In the genomic region with DNA sequence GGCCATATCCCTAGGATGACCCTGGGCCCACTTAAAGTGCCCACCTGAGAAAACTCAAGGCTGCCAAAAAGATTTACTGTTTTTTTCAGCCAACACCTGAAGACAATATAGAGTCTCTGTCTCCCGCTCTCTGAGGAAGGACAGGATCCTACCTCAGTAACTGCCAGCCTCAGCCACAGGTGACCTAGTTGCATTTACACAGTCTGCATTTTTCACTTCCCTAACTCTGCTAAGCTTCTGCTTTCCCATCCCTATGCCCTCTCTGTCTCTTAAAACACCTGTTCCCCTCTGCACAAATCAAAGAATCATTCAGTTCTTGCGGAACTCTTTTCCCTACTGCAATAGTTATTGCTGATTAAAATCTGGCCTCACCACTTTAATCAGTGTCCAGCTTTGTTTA, we compare ENCODE assay signal across 27 cellular contexts.
"Had no signal": no experiment of that assay in that cellular context is flagged by ENCODE, and none has a peak within 500 bp of the region (broad histone marks: within the 10 kb centered on the region; RNA-seq: fewer than 3 reads in every experiment).

No MANE protein-coding gene starts in this region.

- H3K36me3 ChIP-seq: heart right ventricle, left lung, right lobe of liver, stomach, suprapubic skin, tibial nerve, WERI-Rb-1 had no signal

- H3K4me1 ChIP-seq: heart right ventricle, left lung, right lobe of liver, stomach, suprapubic skin, tibial nerve had no signal

- H3K27ac Mint-ChIP-seq: activated CD4-positive, alpha-beta T cell treated with anti-CD3 and anti-CD28 coated beads, Interleukin-2, amount 10 ng/mL, durations not matched to agents 7 days and 5 days; activated CD8-positive, alpha-beta memory T cell treated with anti-CD3 and anti-CD28 coated beads, Interleukin-2, amount 10 ng/mL, durations not matched to agents 7 days and 5 days; activated CD8-positive, alpha-beta T cell treated with anti-CD3 and anti-CD28 coated beads for 36 hours; activated naive CD4-positive, alpha-beta T cell treated with anti-CD3 and anti-CD28 coated beads, Interleukin-2, amount 50 U/mL, for 24 hours; activated T-helper 1 cell treated with anti-CD3 and anti-CD28 coated beads, Interleukin-12 subunit alpha, Interleukin-12 subunit beta, Interleukin-2, Interleukin-4 antibody, amounts not matched to agents 30 ng/mL and 10 ng/mL and 1 ng/mL, durations not matched to agents 14 hours and 24 hours and 36 hours; brain; naive thymus-derived CD4-positive, alpha-beta T cell had no signal

- H3K27me3 ChIP-seq: left lung, right lobe of liver, stomach, suprapubic skin, tibial nerve had no signal

- H3K36me3 Mint-ChIP-seq: activated CD8-positive, alpha-beta memory T cell treated with anti-CD3 and anti-CD28 coated beads, Interleukin-2, amount 10 ng/mL, durations not matched to agents 7 days and 5 days; brain had no signal

- H3K4me3 Mint-ChIP-seq: activated CD4-positive, alpha-beta T cell treated with anti-CD3 and anti-CD28 coated beads, Interleukin-2, amount 10 ng/mL, durations not matched to agents 7 days and 5 days; activated CD8-positive, alpha-beta memory T cell treated with anti-CD3 and anti-CD28 coated beads, Interleukin-2, amount 10 ng/mL, durations not matched to agents 7 days and 5 days; activated CD8-positive, alpha-beta T cell treated with anti-CD3 and anti-CD28 coated beads for 36 hours; activated naive CD4-positive, alpha-beta T cell treated with anti-CD3 and anti-CD28 coated beads, Interleukin-2, amount 50 U/mL, for 24 hours; activated T-helper 1 cell treated with anti-CD3 and anti-CD28 coated beads, Interleukin-12 subunit alpha, Interleukin-12 subunit beta, Interleukin-2, Interleukin-4 antibody, amounts not matched to agents 30 ng/mL and 10 ng/mL and 1 ng/mL, durations not matched to agents 14 hours and 24 hours and 36 hours; brain; naive thymus-derived CD4-positive, alpha-beta T cell; neural crest cell had no signal

- H3K27me3 Mint-ChIP-seq: activated CD4-positive, alpha-beta T cell treated with anti-CD3 and anti-CD28 coated beads, Interleukin-2, amount 10 ng/mL, durations not matched to agents 7 days and 5 days; activated CD8-positive, alpha-beta memory T cell treated with anti-CD3 and anti-CD28 coated beads, Interleukin-2, amount 10 ng/mL, durations not matched to agents 7 days and 5 days; activated CD8-positive, alpha-beta T cell treated with anti-CD3 and anti-CD28 coated beads for 36 hours; activated naive CD4-positive, alpha-beta T cell treated with anti-CD3 and anti-CD28 coated beads, Interleukin-2, amount 50 U/mL, for 24 hours; naive thymus-derived CD4-positive, alpha-beta T cell had no signal

- ATAC-seq: activated CD8-positive, alpha-beta memory T cell treated with anti-CD3 and anti-CD28 coated beads, Interleukin-2, amount 10 ng/mL, durations not matched to agents 7 days and 5 days; activated CD8-positive, alpha-beta T cell treated with anti-CD3 and anti-CD28 coated beads for 36 hours; heart right ventricle; left lung; naive thymus-derived CD4-positive, alpha-beta T cell; right lobe of liver had no signal

- H3K27ac ChIP-seq: heart right ventricle, left lung, right lobe of liver, skin epidermis, stomach, suprapubic skin, tibial nerve, WERI-Rb-1 had no signal

- H3K4me1 Mint-ChIP-seq: activated CD4-positive, alpha-beta T cell treated with anti-CD3 and anti-CD28 coated beads, Interleukin-2, amount 10 ng/mL, durations not matched to agents 7 days and 5 days; activated CD8-positive, alpha-beta memory T cell treated with anti-CD3 and anti-CD28 coated beads, Interleukin-2, amount 10 ng/mL, durations not matched to agents 7 days and 5 days; activated naive CD4-positive, alpha-beta T cell treated with anti-CD3 and anti-CD28 coated beads, Interleukin-2, amount 50 U/mL, for 24 hours; naive thymus-derived CD4-positive, alpha-beta T cell had no signal

- DNase-seq: activated CD4-positive, alpha-beta T cell treated with anti-CD3 and anti-CD28 coated beads, Interleukin-2, amount 10 ng/mL, durations not matched to agents 7 days and 5 days; activated CD4-positive, CD25-positive, alpha-beta regulatory T cell treated with anti-CD3 and anti-CD28 coated beads, Interleukin-2, amount 50 U/mL, for 72 hours; activated CD8-positive, alpha-beta memory T cell treated with anti-CD3 and anti-CD28 coated beads, Interleukin-2, amount 10 ng/mL, durations not matched to agents 7 days and 5 days; activated CD8-positive, alpha-beta T cell treated with anti-CD3 and anti-CD28 coated beads for 36 hours; activated gamma-delta T cell; anterior cingulate cortex; dermis blood vessel endothelial cell; effector CD8-positive, alpha-beta T cell; erythroblast; foreskin fibroblast; heart right ventricle; kidney glomerular epithelial cell; left lung; naive thymus-derived CD4-positive, alpha-beta T cell; occipital lobe; right lobe of liver; stimulated activated CD4-positive, alpha-beta T cell treated with anti-CD3 and anti-CD28 coated beads, Interleukin-1b, Interleukin-23, amount 100 ng/mL, for 48 hours; stomach; WERI-Rb-1 had no signal

- H3K4me3 ChIP-seq: heart right ventricle, left lung, lung, right lobe of liver, skin epidermis, stomach, suprapubic skin, tibial nerve had no signal

- H3K9me3 ChIP-seq: right lobe of liver had no signal
